25 cellular contexts compared by ENCODE assay signal in genomic region chr16:1523581-1524245, GRCh38. TPM values are rescaled to one million over a fixed set of nuclear protein-coding genes. Genes with fewer than 3 reads are reported as not detected.
"Had no signal": no experiment of that assay in that cellular context is flagged by ENCODE, and none has a peak within 500 bp of the region (broad histone marks: within the 10 kb centered on the region; RNA-seq: fewer than 3 reads in every experiment).

No MANE protein-coding gene starts in this region.

- ATAC-seq: Panc1, PC-3 had no signal

- H3K4me1 ChIP-seq: SJSA1 had no signal

- H3K36me3 ChIP-seq: SJSA1 had no signal

- H3K9me3 ChIP-seq: SJSA1 had no signal

- H3K4me3 ChIP-seq: SJSA1, SK-N-MC had no signal

- H3K27me3 ChIP-seq: SJSA1 had no signal

- H3K27ac ChIP-seq: RWPE1, SJSA1, SK-N-MC had no signal

- DNase-seq: KBM-7, MV-4-11, NCI-H1048, NCI-H1105, NCI-H1417, NCI-H1436 treated with DMSO at 0.1 percent for 48 hours, NCI-H1694, NCI-H187 treated with DMSO at 0.1 percent for 48 hours, NCI-H2029 treated with DMSO at 0.1 percent for 48 hours, NCI-H2171 treated with DMSO at 0.1 percent for 48 hours, NCI-H2227 treated with DMSO at 0.1 percent for 48 hours, NCI-H524, NCI-H69, NCI-H774, PC-3, SIG-M5, SW 1271 had no signal

RNA-seq across cellular contexts. Expression of gene TMEM204, which starts 9.8 kb away (rescaled TPM):
- total RNA-seq: LHCN-M2, MCF 10A, NCI-H460, OCI-LY7, PC-3 had no signal

RNA-seq across cellular contexts. Expression of gene PTX4, which starts 35.0 kb away (rescaled TPM):
- total RNA-seq: LHCN-M2, MCF 10A, OCI-LY7, SJSA1 had no signal
